Comparison of ENCODE assay signal across 1 cellular context in the genomic region with DNA sequence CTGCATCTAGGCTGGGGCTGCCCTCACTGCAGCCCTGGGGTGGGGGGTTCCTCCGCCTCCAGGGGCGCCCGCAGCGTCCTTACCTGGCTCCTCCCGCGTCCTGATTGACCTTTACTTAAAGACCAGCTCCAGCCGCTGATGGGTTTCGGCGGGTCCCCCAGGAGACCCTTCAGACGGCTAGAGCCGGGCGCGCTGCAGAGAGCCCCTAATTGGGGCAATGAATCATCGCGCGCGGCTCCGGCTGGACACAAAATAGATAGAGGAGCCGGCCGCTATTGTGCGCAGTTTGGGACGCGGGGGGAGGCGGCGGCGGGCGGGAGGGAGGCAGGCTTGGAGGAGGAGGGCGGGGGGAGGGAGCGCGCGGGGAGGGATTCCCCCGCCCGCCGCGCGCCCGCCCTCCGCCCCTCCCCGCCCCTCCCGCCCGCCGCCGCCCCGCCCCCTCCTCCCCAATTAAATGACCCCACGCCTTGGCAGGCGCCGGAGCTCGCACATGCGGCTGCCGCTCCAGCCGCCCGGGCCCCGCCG.
TF ChIP-seq lines count a peak whose summit lies in the region.

No MANE protein-coding gene starts in this region.

TF ChIP-seq in HepG2, 621 proteins besides CTCF, POLR2A, EP300 and RAD21 (continued from another document and continues in another):
- TF ChIP-seq, protein P1, sequence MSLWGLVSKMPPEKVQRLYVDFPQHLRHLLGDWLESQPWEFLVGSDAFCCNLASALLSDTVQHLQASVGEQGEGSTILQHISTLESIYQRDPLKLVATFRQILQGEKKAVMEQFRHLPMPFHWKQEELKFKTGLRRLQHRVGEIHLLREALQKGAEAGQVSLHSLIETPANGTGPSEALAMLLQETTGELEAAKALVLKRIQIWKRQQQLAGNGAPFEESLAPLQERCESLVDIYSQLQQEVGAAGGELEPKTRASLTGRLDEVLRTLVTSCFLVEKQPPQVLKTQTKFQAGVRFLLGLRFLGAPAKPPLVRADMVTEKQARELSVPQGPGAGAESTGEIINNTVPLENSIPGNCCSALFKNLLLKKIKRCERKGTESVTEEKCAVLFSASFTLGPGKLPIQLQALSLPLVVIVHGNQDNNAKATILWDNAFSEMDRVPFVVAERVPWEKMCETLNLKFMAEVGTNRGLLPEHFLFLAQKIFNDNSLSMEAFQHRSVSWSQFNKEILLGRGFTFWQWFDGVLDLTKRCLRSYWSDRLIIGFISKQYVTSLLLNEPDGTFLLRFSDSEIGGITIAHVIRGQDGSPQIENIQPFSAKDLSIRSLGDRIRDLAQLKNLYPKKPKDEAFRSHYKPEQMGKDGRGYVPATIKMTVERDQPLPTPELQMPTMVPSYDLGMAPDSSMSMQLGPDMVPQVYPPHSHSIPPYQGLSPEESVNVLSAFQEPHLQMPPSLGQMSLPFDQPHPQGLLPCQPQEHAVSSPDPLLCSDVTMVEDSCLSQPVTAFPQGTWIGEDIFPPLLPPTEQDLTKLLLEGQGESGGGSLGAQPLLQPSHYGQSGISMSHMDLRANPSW (CRISPR knock-in tag; IDR thresholded peaks at IDR 0.05; ENCODE audit: borderline replicate concordance), result no peak
- no peak for TF ChIP-seq ZFP62 (CRISPR knock-in tag; IDR thresholded peaks at IDR 0.05)
- TF ChIP-seq ZNF652 (CRISPR knock-in tag; IDR thresholded peaks at IDR 0.05; ENCODE audit: borderline replicate concordance, low read depth), result no peak
- no peak for TF ChIP-seq ZNF567 (CRISPR knock-in tag; IDR thresholded peaks at IDR 0.05; ENCODE audit: borderline replicate concordance)
- TF ChIP-seq, protein P2, sequence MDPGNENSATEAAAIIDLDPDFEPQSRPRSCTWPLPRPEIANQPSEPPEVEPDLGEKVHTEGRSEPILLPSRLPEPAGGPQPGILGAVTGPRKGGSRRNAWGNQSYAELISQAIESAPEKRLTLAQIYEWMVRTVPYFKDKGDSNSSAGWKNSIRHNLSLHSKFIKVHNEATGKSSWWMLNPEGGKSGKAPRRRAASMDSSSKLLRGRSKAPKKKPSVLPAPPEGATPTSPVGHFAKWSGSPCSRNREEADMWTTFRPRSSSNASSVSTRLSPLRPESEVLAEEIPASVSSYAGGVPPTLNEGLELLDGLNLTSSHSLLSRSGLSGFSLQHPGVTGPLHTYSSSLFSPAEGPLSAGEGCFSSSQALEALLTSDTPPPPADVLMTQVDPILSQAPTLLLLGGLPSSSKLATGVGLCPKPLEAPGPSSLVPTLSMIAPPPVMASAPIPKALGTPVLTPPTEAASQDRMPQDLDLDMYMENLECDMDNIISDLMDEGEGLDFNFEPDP (CRISPR knock-in tag; conservative IDR thresholded peaks at IDR 0.05), result no peak
- TF ChIP-seq HOXA7 (CRISPR knock-in tag; IDR thresholded peaks at IDR 0.05), result no peak
- TF ChIP-seq ZNF792 (CRISPR knock-in tag; IDR thresholded peaks at IDR 0.05), result no peak
- TF ChIP-seq HDAC1 (CRISPR knock-in tag; IDR thresholded peaks at IDR 0.05), result peak; percentile 28; the same call in 1 of the 2 replicates
- TF ChIP-seq NFYB (CRISPR knock-in tag; IDR thresholded peaks at IDR 0.05), result no peak
- no peak for TF ChIP-seq ZSCAN31 (CRISPR knock-in tag; IDR thresholded peaks at IDR 0.05; ENCODE audit: low read depth)
- no peak for TF ChIP-seq ZNF446 (CRISPR knock-in tag; IDR thresholded peaks at IDR 0.05)
- TF ChIP-seq, protein P3, sequence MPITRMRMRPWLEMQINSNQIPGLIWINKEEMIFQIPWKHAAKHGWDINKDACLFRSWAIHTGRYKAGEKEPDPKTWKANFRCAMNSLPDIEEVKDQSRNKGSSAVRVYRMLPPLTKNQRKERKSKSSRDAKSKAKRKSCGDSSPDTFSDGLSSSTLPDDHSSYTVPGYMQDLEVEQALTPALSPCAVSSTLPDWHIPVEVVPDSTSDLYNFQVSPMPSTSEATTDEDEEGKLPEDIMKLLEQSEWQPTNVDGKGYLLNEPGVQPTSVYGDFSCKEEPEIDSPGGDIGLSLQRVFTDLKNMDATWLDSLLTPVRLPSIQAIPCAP (CRISPR knock-in tag; IDR thresholded peaks at IDR 0.05; ENCODE audit: low read depth), result no peak
- TF ChIP-seq, protein P4, sequence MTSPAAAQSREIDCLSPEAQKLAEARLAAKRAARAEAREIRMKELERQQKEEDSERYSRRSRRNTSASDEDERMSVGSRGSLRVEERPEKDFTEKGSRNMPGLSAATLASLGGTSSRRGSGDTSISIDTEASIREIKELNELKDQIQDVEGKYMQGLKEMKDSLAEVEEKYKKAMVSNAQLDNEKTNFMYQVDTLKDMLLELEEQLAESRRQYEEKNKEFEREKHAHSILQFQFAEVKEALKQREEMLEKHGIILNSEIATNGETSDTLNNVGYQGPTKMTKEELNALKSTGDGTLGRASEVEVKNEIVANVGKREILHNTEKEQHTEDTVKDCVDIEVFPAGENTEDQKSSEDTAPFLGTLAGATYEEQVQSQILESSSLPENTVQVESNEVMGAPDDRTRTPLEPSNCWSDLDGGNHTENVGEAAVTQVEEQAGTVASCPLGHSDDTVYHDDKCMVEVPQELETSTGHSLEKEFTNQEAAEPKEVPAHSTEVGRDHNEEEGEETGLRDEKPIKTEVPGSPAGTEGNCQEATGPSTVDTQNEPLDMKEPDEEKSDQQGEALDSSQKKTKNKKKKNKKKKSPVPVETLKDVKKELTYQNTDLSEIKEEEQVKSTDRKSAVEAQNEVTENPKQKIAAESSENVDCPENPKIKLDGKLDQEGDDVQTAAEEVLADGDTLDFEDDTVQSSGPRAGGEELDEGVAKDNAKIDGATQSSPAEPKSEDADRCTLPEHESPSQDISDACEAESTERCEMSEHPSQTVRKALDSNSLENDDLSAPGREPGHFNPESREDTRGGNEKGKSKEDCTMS (CRISPR knock-in tag; conservative IDR thresholded peaks at IDR 0.05), result no peak
- TF ChIP-seq, protein P5, sequence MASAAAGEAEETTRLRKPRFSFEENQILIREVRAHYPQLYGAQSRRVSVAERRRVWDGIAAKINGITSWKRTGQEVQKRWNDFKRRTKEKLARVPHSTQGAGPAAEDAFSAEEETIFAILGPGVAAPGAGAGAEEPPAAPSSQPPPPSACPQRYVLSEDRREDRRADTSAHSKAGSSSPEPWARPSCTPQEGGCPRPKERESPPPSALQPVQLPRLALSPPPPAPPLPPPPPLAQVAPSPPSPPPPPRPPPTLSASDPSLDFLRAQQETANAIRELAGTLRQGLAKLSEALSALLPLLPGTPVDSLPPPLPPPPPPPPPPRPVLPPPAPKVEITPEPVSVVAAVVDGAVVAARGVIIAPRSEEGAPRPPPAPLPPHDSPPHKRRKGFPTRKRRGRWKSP (CRISPR knock-in tag; IDR thresholded peaks at IDR 0.05), result no peak
- TF ChIP-seq, protein P6, sequence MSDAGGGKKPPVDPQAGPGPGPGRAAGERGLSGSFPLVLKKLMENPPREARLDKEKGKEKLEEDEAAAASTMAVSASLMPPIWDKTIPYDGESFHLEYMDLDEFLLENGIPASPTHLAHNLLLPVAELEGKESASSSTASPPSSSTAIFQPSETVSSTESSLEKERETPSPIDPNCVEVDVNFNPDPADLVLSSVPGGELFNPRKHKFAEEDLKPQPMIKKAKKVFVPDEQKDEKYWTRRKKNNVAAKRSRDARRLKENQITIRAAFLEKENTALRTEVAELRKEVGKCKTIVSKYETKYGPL (CRISPR knock-in tag; IDR thresholded peaks at IDR 0.05), result no peak
- peak; percentile 13; the same call in 1 of the 2 replicates for TF ChIP-seq SAP130 (CRISPR knock-in tag; IDR thresholded peaks at IDR 0.05; ENCODE audit: low read depth)
- TF ChIP-seq, protein P7, sequence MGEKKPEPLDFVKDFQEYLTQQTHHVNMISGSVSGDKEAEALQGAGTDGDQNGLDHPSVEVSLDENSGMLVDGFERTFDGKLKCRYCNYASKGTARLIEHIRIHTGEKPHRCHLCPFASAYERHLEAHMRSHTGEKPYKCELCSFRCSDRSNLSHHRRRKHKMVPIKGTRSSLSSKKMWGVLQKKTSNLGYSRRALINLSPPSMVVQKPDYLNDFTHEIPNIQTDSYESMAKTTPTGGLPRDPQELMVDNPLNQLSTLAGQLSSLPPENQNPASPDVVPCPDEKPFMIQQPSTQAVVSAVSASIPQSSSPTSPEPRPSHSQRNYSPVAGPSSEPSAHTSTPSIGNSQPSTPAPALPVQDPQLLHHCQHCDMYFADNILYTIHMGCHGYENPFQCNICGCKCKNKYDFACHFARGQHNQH (CRISPR knock-in tag; IDR thresholded peaks at IDR 0.05), result no peak
- TF ChIP-seq, protein P8, sequence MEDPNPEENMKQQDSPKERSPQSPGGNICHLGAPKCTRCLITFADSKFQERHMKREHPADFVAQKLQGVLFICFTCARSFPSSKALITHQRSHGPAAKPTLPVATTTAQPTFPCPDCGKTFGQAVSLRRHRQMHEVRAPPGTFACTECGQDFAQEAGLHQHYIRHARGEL (CRISPR knock-in tag; IDR thresholded peaks at IDR 0.05), result no peak
- TF ChIP-seq, protein P9, sequence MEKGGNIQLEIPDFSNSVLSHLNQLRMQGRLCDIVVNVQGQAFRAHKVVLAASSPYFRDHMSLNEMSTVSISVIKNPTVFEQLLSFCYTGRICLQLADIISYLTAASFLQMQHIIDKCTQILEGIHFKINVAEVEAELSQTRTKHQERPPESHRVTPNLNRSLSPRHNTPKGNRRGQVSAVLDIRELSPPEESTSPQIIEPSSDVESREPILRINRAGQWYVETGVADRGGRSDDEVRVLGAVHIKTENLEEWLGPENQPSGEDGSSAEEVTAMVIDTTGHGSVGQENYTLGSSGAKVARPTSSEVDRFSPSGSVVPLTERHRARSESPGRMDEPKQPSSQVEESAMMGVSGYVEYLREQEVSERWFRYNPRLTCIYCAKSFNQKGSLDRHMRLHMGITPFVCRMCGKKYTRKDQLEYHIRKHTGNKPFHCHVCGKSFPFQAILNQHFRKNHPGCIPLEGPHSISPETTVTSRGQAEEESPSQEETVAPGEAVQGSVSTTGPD (CRISPR knock-in tag; IDR thresholded peaks at IDR 0.05), result no peak
- TF ChIP-seq, protein P10, sequence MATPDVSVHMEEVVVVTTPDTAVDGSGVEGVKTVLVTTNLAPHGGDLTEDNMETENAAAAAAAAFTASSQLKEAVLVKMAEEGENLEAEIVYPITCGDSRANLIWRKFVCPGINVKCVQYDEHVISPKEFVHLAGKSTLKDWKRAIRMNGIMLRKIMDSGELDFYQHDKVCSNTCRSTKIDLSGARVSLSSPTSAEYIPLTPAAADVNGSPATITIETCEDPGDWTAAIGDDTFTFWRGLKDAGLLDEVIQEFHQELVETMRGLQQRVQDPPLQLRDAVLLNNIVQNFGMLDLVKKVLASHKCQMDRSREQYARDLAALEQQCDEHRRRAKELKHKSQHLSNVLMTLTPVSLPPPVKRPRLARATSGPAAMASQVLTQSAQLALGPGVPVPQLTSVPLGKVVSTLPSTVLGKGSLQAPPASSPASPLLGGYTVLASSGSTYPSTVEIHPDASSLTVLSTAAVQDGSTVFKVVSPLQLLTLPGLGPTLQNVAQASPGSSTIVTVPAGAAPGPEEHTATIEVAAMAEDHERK (CRISPR knock-in tag; IDR thresholded peaks at IDR 0.05; ENCODE audit: low read depth), result no peak
- TF ChIP-seq ZKSCAN5 (CRISPR knock-in tag; IDR thresholded peaks at IDR 0.05), result no peak
- TF ChIP-seq ZNF33A (CRISPR knock-in tag; IDR thresholded peaks at IDR 0.05; ENCODE audit: borderline replicate concordance), result no peak
- no peak for TF ChIP-seq ZNF549 (CRISPR knock-in tag; IDR thresholded peaks at IDR 0.05)
- peak; percentile 38 for TF ChIP-seq HNRNPLL (IDR thresholded peaks at IDR 0.05; ENCODE audit: low read depth, low read length, poor library complexity, severe bottlenecking)
- TF ChIP-seq, protein P11, sequence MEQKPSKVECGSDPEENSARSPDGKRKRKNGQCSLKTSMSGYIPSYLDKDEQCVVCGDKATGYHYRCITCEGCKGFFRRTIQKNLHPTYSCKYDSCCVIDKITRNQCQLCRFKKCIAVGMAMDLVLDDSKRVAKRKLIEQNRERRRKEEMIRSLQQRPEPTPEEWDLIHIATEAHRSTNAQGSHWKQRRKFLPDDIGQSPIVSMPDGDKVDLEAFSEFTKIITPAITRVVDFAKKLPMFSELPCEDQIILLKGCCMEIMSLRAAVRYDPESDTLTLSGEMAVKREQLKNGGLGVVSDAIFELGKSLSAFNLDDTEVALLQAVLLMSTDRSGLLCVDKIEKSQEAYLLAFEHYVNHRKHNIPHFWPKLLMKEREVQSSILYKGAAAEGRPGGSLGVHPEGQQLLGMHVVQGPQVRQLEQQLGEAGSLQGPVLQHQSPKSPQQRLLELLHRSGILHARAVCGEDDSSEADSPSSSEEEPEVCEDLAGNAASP (CRISPR knock-in tag; IDR thresholded peaks at IDR 0.05; ENCODE audit: borderline replicate concordance), result 0 out of 2 replicates have a peak, but pooled peaks have one; percentile 15
- no peak for TF ChIP-seq ZNF3 (CRISPR knock-in tag; IDR thresholded peaks at IDR 0.05)
- no peak for TF ChIP-seq SMC3 (IDR thresholded peaks at IDR 0.05; ENCODE audit: low read length)
- TF ChIP-seq, protein P12, sequence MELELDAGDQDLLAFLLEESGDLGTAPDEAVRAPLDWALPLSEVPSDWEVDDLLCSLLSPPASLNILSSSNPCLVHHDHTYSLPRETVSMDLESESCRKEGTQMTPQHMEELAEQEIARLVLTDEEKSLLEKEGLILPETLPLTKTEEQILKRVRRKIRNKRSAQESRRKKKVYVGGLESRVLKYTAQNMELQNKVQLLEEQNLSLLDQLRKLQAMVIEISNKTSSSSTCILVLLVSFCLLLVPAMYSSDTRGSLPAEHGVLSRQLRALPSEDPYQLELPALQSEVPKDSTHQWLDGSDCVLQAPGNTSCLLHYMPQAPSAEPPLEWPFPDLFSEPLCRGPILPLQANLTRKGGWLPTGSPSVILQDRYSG (CRISPR knock-in tag; IDR thresholded peaks at IDR 0.05), result no peak
- no peak for TF ChIP-seq ZNF777 (CRISPR knock-in tag; IDR thresholded peaks at IDR 0.05)
- no peak for TF ChIP-seq SRF (IDR thresholded peaks at IDR 0.05; ENCODE audit: low read depth, low read length)
- TF ChIP-seq, protein P13, sequence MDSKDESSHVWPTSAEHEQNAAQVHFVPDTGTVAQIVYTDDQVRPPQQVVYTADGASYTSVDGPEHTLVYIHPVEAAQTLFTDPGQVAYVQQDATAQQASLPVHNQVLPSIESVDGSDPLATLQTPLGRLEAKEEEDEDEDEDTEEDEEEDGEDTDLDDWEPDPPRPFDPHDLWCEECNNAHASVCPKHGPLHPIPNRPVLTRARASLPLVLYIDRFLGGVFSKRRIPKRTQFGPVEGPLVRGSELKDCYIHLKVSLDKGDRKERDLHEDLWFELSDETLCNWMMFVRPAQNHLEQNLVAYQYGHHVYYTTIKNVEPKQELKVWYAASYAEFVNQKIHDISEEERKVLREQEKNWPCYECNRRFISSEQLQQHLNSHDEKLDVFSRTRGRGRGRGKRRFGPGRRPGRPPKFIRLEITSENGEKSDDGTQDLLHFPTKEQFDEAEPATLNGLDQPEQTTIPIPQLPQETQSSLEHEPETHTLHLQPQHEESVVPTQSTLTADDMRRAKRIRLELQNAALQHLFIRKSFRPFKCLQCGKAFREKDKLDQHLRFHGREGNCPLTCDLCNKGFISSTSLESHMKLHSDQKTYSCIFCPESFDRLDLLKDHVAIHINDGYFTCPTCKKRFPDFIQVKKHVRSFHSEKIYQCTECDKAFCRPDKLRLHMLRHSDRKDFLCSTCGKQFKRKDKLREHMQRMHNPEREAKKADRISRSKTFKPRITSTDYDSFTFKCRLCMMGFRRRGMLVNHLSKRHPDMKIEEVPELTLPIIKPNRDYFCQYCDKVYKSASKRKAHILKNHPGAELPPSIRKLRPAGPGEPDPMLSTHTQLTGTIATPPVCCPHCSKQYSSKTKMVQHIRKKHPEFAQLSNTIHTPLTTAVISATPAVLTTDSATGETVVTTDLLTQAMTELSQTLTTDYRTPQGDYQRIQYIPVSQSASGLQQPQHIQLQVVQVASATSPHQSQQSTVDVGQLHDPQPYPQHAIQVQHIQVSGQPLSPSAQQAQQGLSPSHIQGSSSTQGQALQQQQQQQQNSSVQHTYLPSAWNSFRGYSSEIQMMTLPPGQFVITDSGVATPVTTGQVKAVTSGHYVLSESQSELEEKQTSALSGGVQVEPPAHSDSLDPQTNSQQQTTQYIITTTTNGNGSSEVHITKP (CRISPR knock-in tag; IDR thresholded peaks at IDR 0.05; ENCODE audit: low read depth), result no peak
- no peak for TF ChIP-seq ZNF143 (CRISPR knock-in tag; IDR thresholded peaks at IDR 0.05)
- no peak for TF ChIP-seq PRPF4 (IDR thresholded peaks at IDR 0.05; ENCODE audit: low read depth, low read length, poor library complexity, severe bottlenecking)
- no peak for TF ChIP-seq ZFX (CRISPR knock-in tag; IDR thresholded peaks at IDR 0.05; ENCODE audit: low read depth)
